1 cellular context compared by ENCODE assay signal in the genomic region with DNA sequence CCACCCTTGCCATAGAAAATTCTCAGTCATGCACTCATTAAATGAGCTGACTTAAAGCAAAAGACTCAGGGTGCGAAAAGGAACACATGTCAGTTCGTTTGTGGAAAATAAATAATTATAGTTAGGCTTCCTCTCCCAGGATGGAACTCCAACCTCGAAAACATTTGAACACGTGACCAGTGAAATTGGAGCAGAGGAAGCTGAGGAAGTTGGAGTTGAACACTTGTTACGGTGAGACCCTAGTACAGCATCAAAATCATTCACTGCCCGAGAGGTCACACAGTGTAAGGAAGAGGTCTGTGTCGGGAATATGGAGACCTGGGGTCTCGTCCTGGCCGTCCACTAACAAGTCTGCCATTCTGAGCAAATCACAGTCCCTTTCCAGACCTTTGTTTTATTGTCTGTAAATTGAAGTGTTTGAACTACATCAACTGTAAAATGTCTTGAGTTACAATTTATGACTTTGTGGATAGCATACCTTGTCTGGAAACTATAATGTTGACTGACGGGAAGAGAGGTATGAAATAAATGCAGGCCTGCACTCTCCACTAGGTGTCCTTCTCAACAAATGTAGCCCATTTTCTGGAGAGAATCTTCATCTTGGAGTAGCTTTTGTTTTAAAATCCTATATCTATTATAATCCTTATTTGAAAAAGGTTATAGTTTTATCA.
TF ChIP-seq lines count a peak whose summit lies in the region.

No MANE protein-coding gene starts in this region.

TF ChIP-seq in SK-N-SH, 30 proteins besides CTCF, POLR2A, EP300 and RAD21 (continued from another document):
- TF ChIP-seq, protein P1, sequence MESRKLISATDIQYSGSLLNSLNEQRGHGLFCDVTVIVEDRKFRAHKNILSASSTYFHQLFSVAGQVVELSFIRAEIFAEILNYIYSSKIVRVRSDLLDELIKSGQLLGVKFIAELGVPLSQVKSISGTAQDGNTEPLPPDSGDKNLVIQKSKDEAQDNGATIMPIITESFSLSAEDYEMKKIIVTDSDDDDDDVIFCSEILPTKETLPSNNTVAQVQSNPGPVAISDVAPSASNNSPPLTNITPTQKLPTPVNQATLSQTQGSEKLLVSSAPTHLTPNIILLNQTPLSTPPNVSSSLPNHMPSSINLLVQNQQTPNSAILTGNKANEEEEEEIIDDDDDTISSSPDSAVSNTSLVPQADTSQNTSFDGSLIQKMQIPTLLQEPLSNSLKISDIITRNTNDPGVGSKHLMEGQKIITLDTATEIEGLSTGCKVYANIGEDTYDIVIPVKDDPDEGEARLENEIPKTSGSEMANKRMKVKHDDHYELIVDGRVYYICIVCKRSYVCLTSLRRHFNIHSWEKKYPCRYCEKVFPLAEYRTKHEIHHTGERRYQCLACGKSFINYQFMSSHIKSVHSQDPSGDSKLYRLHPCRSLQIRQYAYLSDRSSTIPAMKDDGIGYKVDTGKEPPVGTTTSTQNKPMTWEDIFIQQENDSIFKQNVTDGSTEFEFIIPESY (IDR thresholded peaks at IDR 0.05; ENCODE audit: borderline replicate concordance, low read depth) = no peak
- TF ChIP-seq JUND (IDR thresholded peaks at IDR 0.05) (no peak), POLR2AphosphoS5 (IDR thresholded peaks at IDR 0.05; ENCODE audit: low read depth, low read length) (no peak)
